Comparison of ENCODE assay signal across 8 cellular contexts in genomic region chr1:229558460-229559335, GRCh38.
A peak's percentile ranks its signal among the peaks of the same experiment; 100 is the strongest.
DNase-seq lines count a peak whose midpoint lies in the region; ATAC-seq and TF ChIP-seq lines count a peak whose summit lies in the region.

TSS of gene ABCB10 (minus strand) at chr1:229558707. CDS start at chr1:229558652, 55 bp downstream.

- peak within 1 kb of the TSS; percentile 93 for H3K4me3 Mint-ChIP-seq in central memory CD8-positive, alpha-beta T cell

- peaks cover 41% of the 10 kb centered on the region for H3K4me1 Mint-ChIP-seq in central memory CD8-positive, alpha-beta T cell

- peaks cover 9% of the 10 kb centered on the region for H3K36me3 Mint-ChIP-seq in central memory CD8-positive, alpha-beta T cell (ENCODE audit: insufficient read depth)

- H3K4me3 ChIP-seq in AG10803 (ENCODE audit: low read length), result peak within 1 kb of the TSS; percentile 84

- TF ChIP-seq CTCF in AG10803 (conservative IDR thresholded peaks at IDR 0.05; ENCODE audit: low read length), result peak; percentile 54

- peak within 1 kb of the TSS; percentile 85 for H3K27ac Mint-ChIP-seq in central memory CD8-positive, alpha-beta T cell (ENCODE audit: low read depth)

- H3K9me3 Mint-ChIP-seq in central memory CD8-positive, alpha-beta T cell, result no peaks in the 10 kb centered on the region

- H3K27me3 Mint-ChIP-seq in central memory CD8-positive, alpha-beta T cell, result no peaks in the 10 kb centered on the region

- in situ Hi-C loops in GM18951 (cut with MboI; ENCODE audit: low sequenced_read_pairs, unreplicated experiment), result no loop called here

- peak; percentile 63 for TF ChIP-seq POLR2A in GM18951 (IDR thresholded peaks at IDR 0.05; ENCODE audit: extremely low read depth, insufficient read depth, insufficient read length)

- ATAC-seq in HG03196 (IDR thresholded peaks at IDR 0.05; ENCODE audit: unreplicated experiment), result peak; percentile 79
- peak; percentile 73 for ATAC-seq in central memory CD8-positive, alpha-beta T cell (replicated peaks; ENCODE audit: extremely low read depth, poor library complexity, severe bottlenecking)

- DNase-seq in AG10803 (ENCODE audit: low read depth) (peak; percentile 95), NCI-H226 (peak; percentile 83), iris pigment epithelial cell (ENCODE audit: low read depth) (peak; percentile 97)
- DNase-seq in activated CD4-positive, CD25-positive, alpha-beta regulatory T cell (lab: John Stamatoyannopoulos, UW), result peak; percentile 65 to 83 (median 71)
- peak; percentile 59 to 64 for DNase-seq in central memory CD8-positive, alpha-beta T cell (ENCODE audit: low spot score in 2 of 2)
- DNase-seq in stimulated activated CD4-positive, alpha-beta T cell treated with anti-CD3 and anti-CD28 coated beads, Interleukin-12 subunit alpha, Interleukin-12 subunit beta, amount 100 ng/mL, for 4 hours, result peak; percentile 85

Comparison
In these comparisons a context has a peak if more than half of its experiments do, and no peak if none do; other contexts are left out.
1. Peak in every context shown above with its lines: DNase-seq, ATAC-seq and H3K4me3 ChIP-seq.